1 cellular context compared by ENCODE assay signal in the genomic region with DNA sequence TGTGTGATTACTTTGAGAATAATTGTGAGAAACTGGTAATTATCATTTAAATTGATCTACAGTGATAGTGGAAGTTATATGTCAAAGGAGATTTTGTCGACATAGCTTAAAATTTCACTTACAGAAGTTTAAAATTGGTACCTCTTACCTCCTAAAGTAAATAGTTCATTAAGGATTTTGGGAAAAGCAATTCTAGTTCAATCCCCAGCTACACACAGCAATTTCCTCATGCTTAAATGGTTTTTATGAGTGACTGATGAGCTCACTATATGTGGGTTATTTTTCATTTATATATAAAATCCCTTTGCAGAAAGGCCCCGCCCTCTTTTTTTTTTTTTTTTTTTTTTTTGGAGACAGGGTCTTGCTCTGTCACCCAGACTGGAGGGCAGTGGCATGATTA.
TF ChIP-seq lines count a peak whose summit lies in the region.

No MANE protein-coding gene starts in this region.

TF ChIP-seq in endothelial cell of umbilical vein, 7 proteins besides CTCF, POLR2A, EP300 and RAD21:
- no peak for TF ChIP-seq POLR2AphosphoS5 (IDR thresholded peaks at IDR 0.05; ENCODE audit: insufficient read depth, low read depth, low read length)
- no peak for TF ChIP-seq GATA2 (IDR thresholded peaks at IDR 0.05; ENCODE audit: insufficient read depth, insufficient read length, low read depth, low read length)
